Comparison of ENCODE assay signal across 11 cellular contexts in the genomic region with DNA sequence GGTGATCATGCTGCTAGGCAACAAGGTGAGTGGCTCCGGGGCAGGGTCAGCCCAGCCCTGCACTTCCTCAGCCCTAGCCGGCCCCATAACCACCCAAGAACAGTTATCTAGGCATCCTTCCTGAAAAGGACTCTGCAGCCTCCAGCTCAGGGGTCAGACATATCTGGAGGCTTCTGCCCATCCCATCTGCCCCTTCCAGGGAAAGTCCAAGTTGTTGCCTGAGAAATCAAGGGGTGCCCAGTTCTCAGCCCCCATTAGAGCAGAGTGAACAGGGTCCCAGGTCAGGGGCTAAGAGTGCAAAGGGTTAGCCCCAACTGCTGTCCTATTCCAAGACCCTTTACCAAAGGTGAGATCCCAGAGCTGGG. TPM values are rescaled to one million over a fixed set of nuclear protein-coding genes. Genes with fewer than 3 reads are reported as not detected.
DNase-seq lines count a peak whose midpoint lies in the region; ATAC-seq and TF ChIP-seq lines count a peak whose summit lies in the region.
"Had no signal": no experiment of that assay in that cellular context is flagged by ENCODE, and none has a peak within 500 bp of the region (broad histone marks: within the 10 kb centered on the region; RNA-seq: fewer than 3 reads in every experiment).

No MANE protein-coding gene starts in this region.

- no peak overlapping the region for H3K9ac ChIP-seq in BLaER1

- peaks cover 16% of the 10 kb centered on the region; the same call in 1 of the 2 replicates for H3K27me3 ChIP-seq in BLaER1
- no peaks in the 10 kb centered on the region for H3K27me3 ChIP-seq in CD8-positive, alpha-beta T cell (ENCODE audit: insufficient read depth, low read length)
- no peaks in the 10 kb centered on the region for H3K27me3 ChIP-seq in naive thymus-derived CD4-positive, alpha-beta T cell (ENCODE audit: control insufficient read depth in 2 of 2, insufficient read depth in 2 of 2, low read length in 2 of 2)

- H3K27ac Mint-ChIP-seq in CD8-positive, alpha-beta T cell: peak overlapping the region; percentile 95
- H3K27ac Mint-ChIP-seq in activated CD4-positive, alpha-beta memory T cell treated with anti-CD3 and anti-CD28 coated beads for 36 hours: peak overlapping the region; percentile 72
- H3K27ac Mint-ChIP-seq in naive thymus-derived CD4-positive, alpha-beta T cell: peak overlapping the region; percentile 84 to 99 (median 94)
- no peak overlapping the region for H3K27ac Mint-ChIP-seq in glutamatergic neuron (ENCODE audit: unreplicated experiment)

- no peaks in the 10 kb centered on the region for H3K27me3 Mint-ChIP-seq in CD8-positive, alpha-beta T cell (ENCODE audit: low read depth)
- no peaks in the 10 kb centered on the region for H3K27me3 Mint-ChIP-seq in activated CD4-positive, alpha-beta memory T cell treated with anti-CD3 and anti-CD28 coated beads for 36 hours
- H3K27me3 Mint-ChIP-seq in naive thymus-derived CD4-positive, alpha-beta T cell: no peaks in the 10 kb centered on the region
- peaks cover 4% of the 10 kb centered on the region for H3K27me3 Mint-ChIP-seq in glutamatergic neuron (ENCODE audit: unreplicated experiment)

- TF ChIP-seq CTCF in CD8-positive, alpha-beta T cell (IDR thresholded peaks at IDR 0.05): no peak
- TF ChIP-seq CTCF in glutamatergic neuron (IDR thresholded peaks at IDR 0.05; ENCODE audit: partially characterized antibody, unreplicated experiment): no peak

- no peaks in the 10 kb centered on the region for H3K36me3 ChIP-seq in BLaER1
- H3K36me3 ChIP-seq in CD8-positive, alpha-beta T cell (ENCODE audit: insufficient read depth, low read length): peaks cover 6% of the 10 kb centered on the region
- H3K36me3 ChIP-seq in naive thymus-derived CD4-positive, alpha-beta T cell (ENCODE audit: control insufficient read depth in 2 of 3, insufficient read depth in 3 of 3, low read length in 3 of 3): peaks cover 0 to 9% (median 0%) of the 10 kb centered on the region in 3 experiments
- H3K36me3 ChIP-seq: gastrocnemius medialis, HAP-1 had no signal

- no peak for ATAC-seq in CD8-positive, alpha-beta T cell
- ATAC-seq in naive thymus-derived CD4-positive, alpha-beta T cell: no peak

- H3K36me3 Mint-ChIP-seq in CD8-positive, alpha-beta T cell: peaks cover 12% of the 10 kb centered on the region
- no peaks in the 10 kb centered on the region for H3K36me3 Mint-ChIP-seq in activated CD4-positive, alpha-beta memory T cell treated with anti-CD3 and anti-CD28 coated beads for 36 hours
- peaks cover 0 to 31% (median 0%) of the 10 kb centered on the region in 5 donors for H3K36me3 Mint-ChIP-seq in naive thymus-derived CD4-positive, alpha-beta T cell
- H3K36me3 Mint-ChIP-seq in glutamatergic neuron (ENCODE audit: unreplicated experiment): no peaks in the 10 kb centered on the region

- H3K9me3 Mint-ChIP-seq in CD8-positive, alpha-beta T cell: no peaks in the 10 kb centered on the region
- H3K9me3 Mint-ChIP-seq in activated CD4-positive, alpha-beta memory T cell treated with anti-CD3 and anti-CD28 coated beads for 36 hours: peaks cover 7% of the 10 kb centered on the region
- peaks cover 0 to 3% (median 0%) of the 10 kb centered on the region in 11 donors for H3K9me3 Mint-ChIP-seq in naive thymus-derived CD4-positive, alpha-beta T cell
- H3K9me3 Mint-ChIP-seq in glutamatergic neuron (ENCODE audit: unreplicated experiment): peaks cover 2% of the 10 kb centered on the region

- no peaks in the 10 kb centered on the region for H3K9me3 ChIP-seq in BLaER1
- H3K9me3 ChIP-seq in CD8-positive, alpha-beta T cell (ENCODE audit: low read length): no peaks in the 10 kb centered on the region
- no peaks in the 10 kb centered on the region for H3K9me3 ChIP-seq in naive thymus-derived CD4-positive, alpha-beta T cell (ENCODE audit: control insufficient read depth in 2 of 3, low read length in 3 of 3)
- H3K9me3 ChIP-seq: gastrocnemius medialis, HAP-1 had no signal

- H3K27ac ChIP-seq in BLaER1: no peak overlapping the region
- H3K27ac ChIP-seq in CD8-positive, alpha-beta T cell (ENCODE audit: low read depth, low read length): no peak overlapping the region
- H3K27ac ChIP-seq in naive thymus-derived CD4-positive, alpha-beta T cell (ENCODE audit: low read depth, low read length): peak overlapping the region; percentile 60

- intact Hi-C loops in CD8-positive, alpha-beta T cell (cut with DNase I, micrococcal nuclease): loop anchor here (1.0 to 5.0 kb wide), 7 partner anchors 14 to 218 kb away; a partner anchor contains a TSS
- intact Hi-C loops in activated CD4-positive, alpha-beta memory T cell treated with anti-CD3 and anti-CD28 coated beads for 36 hours (cut with micrococcal nuclease): loop anchor here (1.0 to 10.0 kb wide), 3 partner anchors 26 to 530 kb away; a partner anchor contains a TSS
- intact Hi-C loops in naive thymus-derived CD4-positive, alpha-beta T cell (cut with micrococcal nuclease): loop anchor here (1.0 to 10.0 kb wide), 8 partner anchors 14 to 440 kb away; a partner anchor contains a TSS

- peaks cover 8% of the 10 kb centered on the region for H4K20me1 ChIP-seq in BLaER1

- H3K4me3 ChIP-seq in BLaER1: no peak overlapping the region
- peak overlapping the region; percentile 6 for H3K4me3 ChIP-seq in CD8-positive, alpha-beta T cell (ENCODE audit: low read depth, low read length)
- no peak overlapping the region for H3K4me3 ChIP-seq in naive thymus-derived CD4-positive, alpha-beta T cell (ENCODE audit: low read length)
- H3K4me3 ChIP-seq: HAP-1 had no signal

- POLR2A ChIA-PET in CD8-positive, alpha-beta T cell (lab: Charles Lee): interaction anchor here (0.9 kb wide), 1 partner anchor 13 kb away, joined by 3 read pairs; no protein-coding TSS in a partner anchor
- POLR2A ChIA-PET in activated CD4-positive, alpha-beta memory T cell treated with anti-CD3 and anti-CD28 coated beads for 36 hours (lab: Charles Lee): no interaction called here
- POLR2A ChIA-PET in naive thymus-derived CD4-positive, alpha-beta T cell (lab: Charles Lee): interaction anchor here (1.8 to 20.3 kb wide), 3 partner anchors 9 to 31 kb away, joined by 7 to 372 read pairs (median 34); a partner anchor contains a TSS

- peaks cover 91% of the 10 kb centered on the region for H3K4me1 ChIP-seq in BLaER1
- H3K4me1 ChIP-seq in CD8-positive, alpha-beta T cell (ENCODE audit: insufficient read depth, low read length): peaks cover 74% of the 10 kb centered on the region
- peaks cover 73 to 78% of the 10 kb centered on the region in 2 donors for H3K4me1 ChIP-seq in naive thymus-derived CD4-positive, alpha-beta T cell (ENCODE audit: control insufficient read depth in 2 of 2, insufficient read depth in 2 of 2, low read length in 2 of 2)
- H3K4me1 ChIP-seq: HAP-1 had no signal

- CTCF ChIA-PET in CD8-positive, alpha-beta T cell (lab: Charles Lee): interaction anchor here (0.5 to 4.7 kb wide), 16 partner anchors 8 to 826 kb away, joined by 3 to 73 read pairs (median 24); a partner anchor contains a TSS
- CTCF ChIA-PET in activated CD4-positive, alpha-beta memory T cell treated with anti-CD3 and anti-CD28 coated beads for 36 hours (lab: Charles Lee): interaction anchor here (0.7 to 4.7 kb wide), 18 partner anchors 8 to 280 kb away, joined by 3 to 123 read pairs (median 12); a partner anchor contains a TSS
- CTCF ChIA-PET in naive thymus-derived CD4-positive, alpha-beta T cell (lab: Charles Lee): interaction anchor here (1.0 to 4.7 kb wide), 10 partner anchors 14 to 118 kb away, joined by 3 to 56 read pairs (median 15); a partner anchor contains a TSS

- peaks cover 74% of the 10 kb centered on the region for H3K4me1 Mint-ChIP-seq in CD8-positive, alpha-beta T cell (ENCODE audit: low read depth)
- peaks cover 68% of the 10 kb centered on the region for H3K4me1 Mint-ChIP-seq in activated CD4-positive, alpha-beta memory T cell treated with anti-CD3 and anti-CD28 coated beads for 36 hours (ENCODE audit: low read depth)
- peaks cover 55 to 80% (median 72%) of the 10 kb centered on the region in 7 donors for H3K4me1 Mint-ChIP-seq in naive thymus-derived CD4-positive, alpha-beta T cell
- H3K4me1 Mint-ChIP-seq in glutamatergic neuron (ENCODE audit: low read depth, unreplicated experiment): peaks cover 6% of the 10 kb centered on the region

- H3K4me3 Mint-ChIP-seq in CD8-positive, alpha-beta T cell: peak overlapping the region; percentile 61
- no peak overlapping the region for H3K4me3 Mint-ChIP-seq in activated CD4-positive, alpha-beta memory T cell treated with anti-CD3 and anti-CD28 coated beads for 36 hours
- peak overlapping the region in 7 of 10 donors; percentile 62 to 90 (median 77) for H3K4me3 Mint-ChIP-seq in naive thymus-derived CD4-positive, alpha-beta T cell
- no peak overlapping the region for H3K4me3 Mint-ChIP-seq in glutamatergic neuron (ENCODE audit: unreplicated experiment)

- H3K4me2 ChIP-seq in BLaER1: peak overlapping the region; percentile 92

- DNase-seq in CD8-positive, alpha-beta T cell: peak in 1 of 7 experiments; percentile 5
- no peak for DNase-seq in activated CD4-positive, alpha-beta memory T cell treated with anti-CD3 and anti-CD28 coated beads for 36 hours
- DNase-seq in naive thymus-derived CD4-positive, alpha-beta T cell: no peak
- DNase-seq in glutamatergic neuron (no peak), SKM-1 treated with dmso at 0.1 percent for 144 hours (lab: John Stamatoyannopoulos, UW; ENCODE audit: unreplicated experiment) (no peak), NCI-H1048 (lab: John Stamatoyannopoulos, UW) (no peak)
- DNase-seq in stimulated activated CD4-positive, alpha-beta T cell treated with anti-CD3 and anti-CD28 coated beads, Interleukin-2, amount 100 ng/mL, for 48 hours: no peak
- DNase-seq: GF-D8 had no signal

RNA-seq across cellular contexts. Expression of a gene that starts 4.1 kb away (rescaled TPM):
- total RNA-seq in CD8-positive, alpha-beta T cell: 10 to 100 TPM; 72.5 to 73.7 TPM
- 100 to 1,000 TPM; 136 TPM for total RNA-seq in activated CD4-positive, alpha-beta memory T cell treated with anti-CD3 and anti-CD28 coated beads for 36 hours
- 100 to 1,000 TPM in 4 of 5 experiments, 10 to 100 TPM in 1; 93.1 to 279 (median 156) TPM for total RNA-seq in naive thymus-derived CD4-positive, alpha-beta T cell
- polyA plus RNA-seq in naive thymus-derived CD4-positive, alpha-beta T cell: 100 to 1,000 TPM; 273 to 393 TPM
- 26.9 TPM for total RNA-seq in glutamatergic neuron (ENCODE audit: unreplicated experiment)

RNA-seq across cellular contexts. Expression of a gene that starts 7.3 kb away (rescaled TPM):
- 10 to 100 TPM; 33.7 to 36.0 TPM for total RNA-seq in CD8-positive, alpha-beta T cell
- total RNA-seq in activated CD4-positive, alpha-beta memory T cell treated with anti-CD3 and anti-CD28 coated beads for 36 hours: 1 to 10 TPM; 6.5 to 7.0 TPM
- 10 to 100 TPM; 23.6 to 58.5 (median 34.4) TPM for total RNA-seq in naive thymus-derived CD4-positive, alpha-beta T cell
- polyA plus RNA-seq in naive thymus-derived CD4-positive, alpha-beta T cell: 10 to 100 TPM; 30.4 to 30.7 TPM
- 2.1 TPM for total RNA-seq in glutamatergic neuron (ENCODE audit: unreplicated experiment)

RNA-seq across cellular contexts. Expression of a gene that starts 31.6 kb away (rescaled TPM):
- total RNA-seq in CD8-positive, alpha-beta T cell: not detected
- not detected for total RNA-seq in activated CD4-positive, alpha-beta memory T cell treated with anti-CD3 and anti-CD28 coated beads for 36 hours
- 10 to 100 TPM in 1 of 5 experiments, 1 to 10 TPM in 1, under 1 TPM in 2, not detected in 1; 0.46 to 41.0 (median 2.7) TPM for total RNA-seq in naive thymus-derived CD4-positive, alpha-beta T cell
- polyA plus RNA-seq in naive thymus-derived CD4-positive, alpha-beta T cell: not detected
- not detected for total RNA-seq in glutamatergic neuron (ENCODE audit: unreplicated experiment)
- total RNA-seq: gastrocnemius medialis had no signal

RNA-seq across cellular contexts. Expression of a gene that starts 31.8 kb away (rescaled TPM):
- total RNA-seq in CD8-positive, alpha-beta T cell: 10 to 100 TPM; 37.9 to 41.1 TPM
- total RNA-seq in activated CD4-positive, alpha-beta memory T cell treated with anti-CD3 and anti-CD28 coated beads for 36 hours: 10 to 100 TPM; 42.9 to 46.9 TPM
- 10 to 100 TPM; 41.4 to 78.8 (median 56.9) TPM for total RNA-seq in naive thymus-derived CD4-positive, alpha-beta T cell
- polyA plus RNA-seq in naive thymus-derived CD4-positive, alpha-beta T cell: 10 to 100 TPM; 16.8 to 37.9 TPM
- total RNA-seq in glutamatergic neuron (ENCODE audit: unreplicated experiment): 67.8 TPM

Comparison
In these comparisons a context has a peak if more than half of its experiments do, and no peak if none do; other contexts are left out.
1. H3K4me3 Mint-ChIP-seq: peak in CD8-positive, alpha-beta T cell (single experiment) and naive thymus-derived CD4-positive, alpha-beta T cell (7 of 10); none in activated CD4-positive, alpha-beta memory T cell treated with anti-CD3 and anti-CD28 coated beads for 36 hours (single experiment) and glutamatergic neuron (single experiment).